10 cellular contexts compared by ENCODE assay signal in the genomic region with DNA sequence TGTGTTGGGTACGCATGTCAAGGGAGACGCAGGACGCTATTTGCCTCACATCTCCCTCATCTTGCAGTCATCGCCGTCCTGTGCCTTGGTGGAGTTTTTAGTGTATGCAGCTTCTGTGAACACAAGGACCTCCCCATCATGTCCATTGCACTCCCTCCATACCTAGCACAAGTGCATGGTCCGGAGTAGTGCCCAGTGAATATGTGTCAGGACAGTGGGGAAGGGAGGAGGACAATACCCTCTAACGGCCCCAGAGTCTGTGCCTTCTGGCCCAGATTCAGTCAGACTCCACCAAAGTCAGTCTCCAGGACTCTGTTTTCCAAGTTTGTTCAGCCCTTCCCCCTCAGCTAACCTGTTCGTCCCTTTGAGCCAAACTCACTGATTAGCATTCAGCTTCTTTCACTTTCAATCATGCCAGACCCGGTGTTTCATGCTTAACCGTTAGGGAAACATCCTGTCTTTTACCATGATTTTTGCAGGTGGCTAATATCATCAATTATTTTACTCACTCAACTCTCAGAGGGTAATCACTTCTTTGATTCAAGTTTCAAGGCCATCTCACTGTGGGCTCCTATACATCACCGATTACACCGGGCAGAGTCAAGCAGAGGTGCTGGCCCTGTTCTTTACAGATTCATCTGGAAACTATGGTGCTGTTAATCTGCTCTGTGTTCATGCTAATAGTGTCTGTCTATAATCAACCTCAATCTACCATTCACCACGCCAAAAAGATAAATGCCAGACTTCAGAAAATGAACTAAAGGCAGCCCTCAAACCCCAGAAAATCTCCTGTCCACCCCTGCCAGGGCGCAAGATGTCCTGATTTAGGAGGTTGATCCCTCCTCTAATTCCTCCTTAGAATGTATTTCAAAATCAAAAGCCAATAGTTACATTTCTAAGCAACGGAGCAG.
DNase-seq lines count a peak whose midpoint lies in the region; ATAC-seq and FAIRE-seq lines count a peak whose summit lies in the region.
"Had no signal": no experiment of that assay in that cellular context is flagged by ENCODE, and none has a peak within 500 bp of the region (broad histone marks: within the 10 kb centered on the region; RNA-seq: fewer than 3 reads in every experiment).

No MANE protein-coding gene starts in this region.

- H3K27ac Mint-ChIP-seq in activated CD4-positive, alpha-beta T cell treated with anti-CD3 and anti-CD28 coated beads, Interleukin-2, amount 10 ng/mL, durations not matched to agents 7 days and 5 days, result peak overlapping the region; percentile 6

- no peaks in the 10 kb centered on the region for H3K36me3 ChIP-seq in neuronal stem cell (replicated peaks in 1 of 2; ENCODE audit: control insufficient read depth in 2 of 2, insufficient read depth in 2 of 2, low read length in 2 of 2)
- H3K36me3 ChIP-seq: thyroid gland had no signal

- H3K9me3 Mint-ChIP-seq in activated CD4-positive, alpha-beta T cell treated with anti-CD3 and anti-CD28 coated beads, Interleukin-2, amount 10 ng/mL, durations not matched to agents 7 days and 5 days, result no peaks in the 10 kb centered on the region

- peaks cover 8% of the 10 kb centered on the region for H3K4me1 Mint-ChIP-seq in activated CD4-positive, alpha-beta T cell treated with anti-CD3 and anti-CD28 coated beads, Interleukin-2, amount 10 ng/mL, durations not matched to agents 7 days and 5 days

- no peak for DNase-seq in activated CD4-positive, alpha-beta T cell treated with anti-CD3 and anti-CD28 coated beads, Interleukin-2, amount 10 ng/mL, durations not matched to agents 7 days and 5 days
- DNase-seq in activated CD4-positive, alpha-beta T cell treated with anti-CD3 and anti-CD28 coated beads for 1 hour, result no peak
- DNase-seq in neuronal stem cell (ENCODE audit: low spot score), result no peak
- no peak for DNase-seq in NCI-H1694 (lab: John Stamatoyannopoulos, UW)
- DNase-seq in NCI-H146 treated with DMSO at 0.1 percent for 48 hours (lab: John Stamatoyannopoulos, UW; ENCODE audit: unreplicated experiment), result no peak
- DNase-seq in frontal cortex (ENCODE audit: low spot score in 2 of 2), result no peak
- DNase-seq: Calu3, thyroid gland had no signal

- H3K14ac ChIP-seq in neuronal stem cell (ENCODE audit: low read length), result peak overlapping the region; percentile 43

- WGBS in neuronal stem cell (ENCODE audit: extremely low coverage in 2 of 2, insufficient read length in 2 of 2, insufficient replicate concordance in 1 of 2), 2 donors, result no CpG with 5 or more reads among the region's 15 CpGs

- POLR2A ChIA-PET in activated CD4-positive, alpha-beta T cell treated with anti-CD3 and anti-CD28 coated beads, Interleukin-2, amount 10 ng/mL, durations not matched to agents 7 days and 5 days (lab: Charles Lee), result no interaction called here

- H3K9ac ChIP-seq in neuronal stem cell (ENCODE audit: low read depth, low read length, poor library complexity), result peak overlapping the region; percentile 32

- FAIRE-seq in frontal cortex (lab: Jason Lieb, UNC), result no peak

- no peak overlapping the region for H2AK5ac ChIP-seq in neuronal stem cell (ENCODE audit: low read depth, low read length)

- H2BK5ac ChIP-seq in neuronal stem cell (ENCODE audit: low read length), result no peak overlapping the region

- no peak overlapping the region for H2BK120ac ChIP-seq in neuronal stem cell (ENCODE audit: low read depth, low read length)

- H3K23ac ChIP-seq in neuronal stem cell (ENCODE audit: low read depth, low read length, poor library complexity), result no peak overlapping the region

- no peak overlapping the region for H3K4me3 ChIP-seq in neuronal stem cell (ENCODE audit: low read length in 2 of 2)
- H3K4me3 ChIP-seq: thyroid gland had no signal

- no peak overlapping the region for H3K4ac ChIP-seq in neuronal stem cell (ENCODE audit: low read length)

- H3K4me3 Mint-ChIP-seq in activated CD4-positive, alpha-beta T cell treated with anti-CD3 and anti-CD28 coated beads, Interleukin-2, amount 10 ng/mL, durations not matched to agents 7 days and 5 days, result no peak overlapping the region

- H2AFZ ChIP-seq in neuronal stem cell (ENCODE audit: low read length), result no peak overlapping the region

- peak; percentile 71 for ATAC-seq in GM21390 (IDR thresholded peaks at IDR 0.05; ENCODE audit: unreplicated experiment)
- ATAC-seq in HG03558 (IDR thresholded peaks at IDR 0.05; ENCODE audit: extremely low read depth, unreplicated experiment), result peak; percentile 65

- H3K27me3 Mint-ChIP-seq in activated CD4-positive, alpha-beta T cell treated with anti-CD3 and anti-CD28 coated beads, Interleukin-2, amount 10 ng/mL, durations not matched to agents 7 days and 5 days, result peaks cover 5% of the 10 kb centered on the region

- H3K27ac ChIP-seq in neuronal stem cell (replicated peaks; ENCODE audit: low read length), result no peak overlapping the region
- H3K27ac ChIP-seq: thyroid gland had no signal

- H3K36me3 Mint-ChIP-seq in activated CD4-positive, alpha-beta T cell treated with anti-CD3 and anti-CD28 coated beads, Interleukin-2, amount 10 ng/mL, durations not matched to agents 7 days and 5 days (ENCODE audit: low read depth), result no peaks in the 10 kb centered on the region

- H2BK15ac ChIP-seq in neuronal stem cell (ENCODE audit: low read length), result no peak overlapping the region

- H3K79me1 ChIP-seq in neuronal stem cell (ENCODE audit: low read depth, low read length), result peaks cover 2% of the 10 kb centered on the region

- no peak overlapping the region for H3K4me2 ChIP-seq in neuronal stem cell (ENCODE audit: insufficient read depth, low read length, poor library complexity, severe bottlenecking)

- no peak overlapping the region for H2BK12ac ChIP-seq in neuronal stem cell (ENCODE audit: low read length)

- H3K27me3 ChIP-seq in neuronal stem cell (ENCODE audit: control insufficient read depth in 3 of 3, insufficient read depth in 3 of 3, low read depth in 1 of 3, low read length in 3 of 3), result peaks cover 0 to 6% (median 2%) of the 10 kb centered on the region in 3 experiments
- H3K27me3 ChIP-seq: thyroid gland had no signal

- H3K18ac ChIP-seq in neuronal stem cell (ENCODE audit: low read length), result peak overlapping the region; percentile 70

- peaks cover 0 to 10% of the 10 kb centered on the region in 2 donors for H3K4me1 ChIP-seq in neuronal stem cell (ENCODE audit: control insufficient read depth in 2 of 2, insufficient read depth in 1 of 2, low read depth in 1 of 2, low read length in 2 of 2)
- H3K4me1 ChIP-seq: thyroid gland had no signal

- CTCF ChIA-PET in activated CD4-positive, alpha-beta T cell treated with anti-CD3 and anti-CD28 coated beads, Interleukin-2, amount 10 ng/mL, durations not matched to agents 7 days and 5 days (lab: Charles Lee), result interaction anchor here (1.1 to 1.5 kb wide), 3 partner anchors 28 to 430 kb away, joined by 3 read pairs; no protein-coding TSS in a partner anchor

- no peak overlapping the region for H4K91ac ChIP-seq in neuronal stem cell (ENCODE audit: low read depth, low read length, poor library complexity)

- peaks cover 0 to 4% of the 10 kb centered on the region in 2 donors for H3K9me3 ChIP-seq in neuronal stem cell (replicated peaks in 1 of 2; ENCODE audit: control insufficient read depth in 2 of 2, insufficient read depth in 1 of 2, low read depth in 1 of 2, low read length in 2 of 2)
- H3K9me3 ChIP-seq: thyroid gland had no signal

- no peak overlapping the region for H4K8ac ChIP-seq in neuronal stem cell (ENCODE audit: low read depth, low read length)
